Comparison of ENCODE assay signal across 8 cellular contexts in the genomic region with DNA sequence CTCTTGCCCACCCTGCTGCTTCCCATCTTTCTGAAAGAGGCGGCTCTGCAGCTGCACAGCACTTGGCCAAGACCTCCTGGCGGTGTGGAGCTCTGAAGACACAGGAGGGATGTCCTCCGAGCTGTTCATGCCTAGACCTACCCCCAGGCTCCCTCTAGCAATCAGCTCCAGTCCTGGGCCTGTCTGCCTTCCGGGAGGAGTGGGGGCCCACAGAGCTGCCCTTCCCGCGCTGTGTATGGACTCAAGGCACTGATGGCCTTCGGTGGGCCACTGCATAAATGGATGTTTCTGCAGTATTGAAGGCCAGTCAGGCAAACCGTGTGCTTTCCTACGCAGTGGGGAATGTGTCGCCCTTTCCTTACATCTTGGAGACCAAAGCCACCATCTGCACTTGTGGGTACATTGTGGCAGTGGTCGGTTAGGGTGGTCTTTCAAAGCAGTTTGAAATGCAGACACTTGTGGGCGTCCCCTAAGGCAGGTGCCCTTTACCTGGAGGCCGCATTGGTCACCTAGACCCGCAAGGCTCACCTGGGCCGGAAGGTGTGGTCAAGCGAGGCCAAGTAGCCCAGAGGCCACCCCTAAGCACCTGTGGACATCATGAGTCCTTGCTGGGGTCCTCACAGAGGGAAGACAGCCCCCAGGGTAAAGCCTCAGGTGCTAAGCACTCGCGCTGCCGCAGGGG. TPM values are rescaled to one million over a fixed set of nuclear protein-coding genes. Genes with fewer than 3 reads are reported as not detected.
A peak's percentile ranks its signal among the peaks of the same experiment; 100 is the strongest.
DNase-seq lines count a peak whose midpoint lies in the region; ATAC-seq and TF ChIP-seq lines count a peak whose summit lies in the region.

No MANE protein-coding gene starts in this region.

- H3K4me1 ChIP-seq in BLaER1 treated with 17β-estradiol and CSF1 and Interleukin-3, amounts not matched to agents 10 nM and 100 nM, result peaks cover 9 to 53% (median 18%) of the 10 kb centered on the region in 10 experiments
- peaks cover 18% of the 10 kb centered on the region for H3K4me1 ChIP-seq in KMS-11 (ENCODE audit: low read depth, poor library complexity, severe bottlenecking)

- peak overlapping the region; percentile 93 for H3K27ac Mint-ChIP-seq in dendritic cell treated with granulocyte-macrophage colony-stimulating factor and Interleukin-4, amounts not matched to agents 40 ng/mL and 50 ng/mL, for 4 days
- peak overlapping the region; percentile 77 to 90 for H3K27ac Mint-ChIP-seq in natural killer cell

- no peaks in the 10 kb centered on the region for H3K27me3 ChIP-seq in BLaER1 treated with 17β-estradiol and CSF1 and Interleukin-3, amounts not matched to agents 10 nM and 100 nM
- H3K27me3 ChIP-seq in KMS-11 (ENCODE audit: insufficient read depth, low read depth), result no peaks in the 10 kb centered on the region

- no peaks in the 10 kb centered on the region for H3K9me3 Mint-ChIP-seq in dendritic cell treated with granulocyte-macrophage colony-stimulating factor and Interleukin-4, amounts not matched to agents 40 ng/mL and 50 ng/mL, for 4 days
- H3K9me3 Mint-ChIP-seq in natural killer cell, result no peaks in the 10 kb centered on the region

- no peaks in the 10 kb centered on the region for H3K27me3 Mint-ChIP-seq in dendritic cell treated with granulocyte-macrophage colony-stimulating factor and Interleukin-4, amounts not matched to agents 40 ng/mL and 50 ng/mL, for 4 days
- H3K27me3 Mint-ChIP-seq in natural killer cell (ENCODE audit: low read depth in 2 of 2), result no peaks in the 10 kb centered on the region

- H3K36me3 Mint-ChIP-seq in dendritic cell treated with granulocyte-macrophage colony-stimulating factor and Interleukin-4, amounts not matched to agents 40 ng/mL and 50 ng/mL, for 4 days (ENCODE audit: low read depth), result peaks cover 16% of the 10 kb centered on the region
- no peaks in the 10 kb centered on the region for H3K36me3 Mint-ChIP-seq in natural killer cell

- DNase-seq in natural killer cell (no peak), GM19238 (ENCODE audit: insufficient read length, low spot score) (no peak), HT-29 (ENCODE audit: low spot score) (no peak), NOMO-1 treated with DMSO at 0.1 percent for 48 hours (lab: John Stamatoyannopoulos, UW; ENCODE audit: unreplicated experiment) (no peak)

- peak overlapping the region; percentile 96 for H2AFZ ChIP-seq in KMS-11 (ENCODE audit: low read depth)

- H3K27ac ChIP-seq in BLaER1 treated with 17β-estradiol and CSF1 and Interleukin-3, amounts not matched to agents 10 nM and 100 nM, result peak overlapping the region; percentile 67 to 94 (median 82)
- peak overlapping the region; percentile 69 for H3K27ac ChIP-seq in KMS-11

- peaks cover 29% of the 10 kb centered on the region for H3K4me1 Mint-ChIP-seq in dendritic cell treated with granulocyte-macrophage colony-stimulating factor and Interleukin-4, amounts not matched to agents 40 ng/mL and 50 ng/mL, for 4 days (ENCODE audit: low read depth)
- H3K4me1 Mint-ChIP-seq in natural killer cell, result peaks cover 10 to 17% of the 10 kb centered on the region in 2 donors

- peak overlapping the region; percentile 79 to 97 (median 90) for H3K4me2 ChIP-seq in BLaER1 treated with 17β-estradiol and CSF1 and Interleukin-3, amounts not matched to agents 10 nM and 100 nM
- H3K4me2 ChIP-seq in KMS-11, result peak overlapping the region; percentile 72

- H3K36me3 ChIP-seq in BLaER1 treated with 17β-estradiol and CSF1 and Interleukin-3, amounts not matched to agents 10 nM and 100 nM, result peaks cover 0 to 22% (median 19%) of the 10 kb centered on the region in 11 experiments; a peak in 21 of 22 replicates
- H3K36me3 ChIP-seq in KMS-11 (ENCODE audit: insufficient read depth), result no peaks in the 10 kb centered on the region

- H3K4me3 Mint-ChIP-seq in dendritic cell treated with granulocyte-macrophage colony-stimulating factor and Interleukin-4, amounts not matched to agents 40 ng/mL and 50 ng/mL, for 4 days, result peak overlapping the region; percentile 66
- H3K4me3 Mint-ChIP-seq in natural killer cell, result peak overlapping the region; percentile 79

- ATAC-seq in natural killer cell, result peak in 1 of 3 donors; percentile 12
- ATAC-seq in HG02852 (IDR thresholded peaks at IDR 0.05; ENCODE audit: unreplicated experiment), result no peak

- H4K20me1 ChIP-seq in BLaER1 treated with 17β-estradiol and CSF1 and Interleukin-3, amounts not matched to agents 10 nM and 100 nM, result peaks cover 0 to 7% (median 0%) of the 10 kb centered on the region in 11 experiments; a peak in 1 of 22 replicates
- no peaks in the 10 kb centered on the region for H4K20me1 ChIP-seq in KMS-11 (ENCODE audit: insufficient read depth)

- TF ChIP-seq CTCF in KMS-11 (conservative IDR thresholded peaks at IDR 0.05; ENCODE audit: low read depth, low read length) (no peak), natural killer cell (IDR thresholded peaks at IDR 0.05) (no peak)

- intact Hi-C loops in dendritic cell treated with granulocyte-macrophage colony-stimulating factor and Interleukin-4, amounts not matched to agents 40 ng/mL and 50 ng/mL, for 4 days (cut with micrococcal nuclease), result loop anchor here (5.0 kb wide), 2 partner anchors 51 to 81 kb away; partner anchors contain the start of gene NDUFV3
- intact Hi-C loops in natural killer cell (cut with micrococcal nuclease), result no loop called here

- H3K79me2 ChIP-seq in KMS-11 (ENCODE audit: insufficient read depth, low read depth), result peaks cover 33% of the 10 kb centered on the region

- H3K9ac ChIP-seq in BLaER1 treated with 17β-estradiol and CSF1 and Interleukin-3, amounts not matched to agents 10 nM and 100 nM, result peak overlapping the region; percentile 69 to 83 (median 79)
- H3K9ac ChIP-seq in KMS-11, result peak overlapping the region; percentile 75

- peak overlapping the region; percentile 43 to 72 (median 54) for H3K4me3 ChIP-seq in BLaER1 treated with 17β-estradiol and CSF1 and Interleukin-3, amounts not matched to agents 10 nM and 100 nM
- peak overlapping the region; percentile 53 for H3K4me3 ChIP-seq in KMS-11 (IDR thresholded peaks at IDR 0.05; ENCODE audit: insufficient read depth, low read depth, low read length)

- peaks cover 0 to 23% (median 18%) of the 10 kb centered on the region in 11 experiments; a peak in 20 of 22 replicates for H3K9me3 ChIP-seq in BLaER1 treated with 17β-estradiol and CSF1 and Interleukin-3, amounts not matched to agents 10 nM and 100 nM (replicated peaks in 1 of 11)

RNA-seq across cellular contexts. Expression of gene PKNOX1, which starts 0.9 kb away (rescaled TPM):
- 10 to 100 TPM; 19.1 to 25.5 (median 21.5) TPM for total RNA-seq in natural killer cell
- total RNA-seq in HT-29 (2014; rRNA removed; shearing (Covaris generic)), result 14.3 and 24.7 TPM in 2 replicates

RNA-seq across cellular contexts. Expression of gene ERVH48-1, which starts 48.0 kb away (rescaled TPM):
- not detected for total RNA-seq in natural killer cell
- not detected in 2 replicates for total RNA-seq in HT-29 (2014; rRNA removed; shearing (Covaris generic))
